In genomic region chr10:35070521-35070920, GRCh38 we compare ENCODE assay signal across 13 cellular contexts. TPM values are rescaled to one million over a fixed set of nuclear protein-coding genes. Genes with fewer than 3 reads are reported as not detected.
DNase-seq lines count a peak whose midpoint lies in the region; ATAC-seq lines count a peak whose summit lies in the region.
"Had no signal": no experiment of that assay in that cellular context is flagged by ENCODE, and none has a peak within 500 bp of the region (broad histone marks: within the 10 kb centered on the region; RNA-seq: fewer than 3 reads in every experiment).

No MANE protein-coding gene starts in this region.

- peaks cover 11% of the 10 kb centered on the region for H3K4me1 Mint-ChIP-seq in activated CD4-positive, alpha-beta T cell treated with anti-CD3 and anti-CD28 coated beads for 36 hours
- peaks cover 4% of the 10 kb centered on the region for H3K4me1 Mint-ChIP-seq in activated naive CD8-positive, alpha-beta T cell treated with anti-CD3 and anti-CD28 coated beads, Interleukin-2, amount 10 ng/mL, durations not matched to agents 7 days and 5 days
- H3K4me1 Mint-ChIP-seq in activated naive CD8-positive, alpha-beta T cell treated with anti-CD3 and anti-CD28 coated beads for 36 hours: peaks cover 11% of the 10 kb centered on the region
- peaks cover 17% of the 10 kb centered on the region for H3K4me1 Mint-ChIP-seq in central memory CD8-positive, alpha-beta T cell

- CTCF ChIA-PET in activated CD4-positive, alpha-beta T cell treated with anti-CD3 and anti-CD28 coated beads for 36 hours (lab: Charles Lee): interaction anchor here (1.1 kb wide), 1 partner anchor 10 kb away, joined by 4 read pairs; no protein-coding TSS in a partner anchor

- H3K27ac Mint-ChIP-seq in activated CD4-positive, alpha-beta T cell treated with anti-CD3 and anti-CD28 coated beads for 36 hours: peak overlapping the region; percentile 21
- H3K27ac Mint-ChIP-seq in activated naive CD8-positive, alpha-beta T cell treated with anti-CD3 and anti-CD28 coated beads, Interleukin-2, amount 10 ng/mL, durations not matched to agents 7 days and 5 days: peak overlapping the region; percentile 65
- H3K27ac Mint-ChIP-seq in activated naive CD8-positive, alpha-beta T cell treated with anti-CD3 and anti-CD28 coated beads for 36 hours: no peak overlapping the region
- peak overlapping the region; percentile 58 for H3K27ac Mint-ChIP-seq in central memory CD8-positive, alpha-beta T cell (ENCODE audit: low read depth)

- no peaks in the 10 kb centered on the region for H3K9me3 Mint-ChIP-seq in activated CD4-positive, alpha-beta T cell treated with anti-CD3 and anti-CD28 coated beads for 36 hours (ENCODE audit: low read depth)
- H3K9me3 Mint-ChIP-seq in activated naive CD8-positive, alpha-beta T cell treated with anti-CD3 and anti-CD28 coated beads, Interleukin-2, amount 10 ng/mL, durations not matched to agents 7 days and 5 days: no peaks in the 10 kb centered on the region
- no peaks in the 10 kb centered on the region for H3K9me3 Mint-ChIP-seq in activated naive CD8-positive, alpha-beta T cell treated with anti-CD3 and anti-CD28 coated beads for 36 hours
- no peaks in the 10 kb centered on the region for H3K9me3 Mint-ChIP-seq in central memory CD8-positive, alpha-beta T cell

- POLR2A ChIA-PET in activated CD4-positive, alpha-beta T cell treated with anti-CD3 and anti-CD28 coated beads for 36 hours (lab: Charles Lee): no interaction called here
- POLR2A ChIA-PET in activated naive CD8-positive, alpha-beta T cell treated with anti-CD3 and anti-CD28 coated beads, Interleukin-2, amount 10 ng/mL, durations not matched to agents 7 days and 5 days (lab: Charles Lee): no interaction called here

- no peak for DNase-seq in activated CD4-positive, alpha-beta T cell treated with anti-CD3 and anti-CD28 coated beads for 36 hours
- DNase-seq in activated CD4-positive, alpha-beta T cell treated with anti-CD3 and anti-CD28 coated beads for 4 hours: no peak
- no peak for DNase-seq in activated naive CD8-positive, alpha-beta T cell treated with anti-CD3 and anti-CD28 coated beads, Interleukin-2, amount 10 ng/mL, durations not matched to agents 7 days and 5 days
- DNase-seq in activated naive CD8-positive, alpha-beta T cell treated with anti-CD3 and anti-CD28 coated beads for 36 hours: no peak
- DNase-seq in central memory CD8-positive, alpha-beta T cell (ENCODE audit: low spot score in 2 of 2): no peak
- DNase-seq in kidney tubule cell (ENCODE audit: low spot score): no peak
- no peak for DNase-seq in D341Med (ENCODE audit: low spot score)
- no peak for DNase-seq in ecto neural progenitor cell (ENCODE audit: low spot score)
- DNase-seq: Calu3, DMS79, GM23248, IMR-90 had no signal

- ATAC-seq in activated CD4-positive, alpha-beta T cell treated with anti-CD3 and anti-CD28 coated beads for 36 hours: no peak
- ATAC-seq in activated naive CD8-positive, alpha-beta T cell treated with anti-CD3 and anti-CD28 coated beads, Interleukin-2, amount 10 ng/mL, durations not matched to agents 7 days and 5 days (ENCODE audit: low read depth): no peak
- no peak for ATAC-seq in central memory CD8-positive, alpha-beta T cell (replicated peaks; ENCODE audit: extremely low read depth, poor library complexity, severe bottlenecking)

- H3K36me3 Mint-ChIP-seq in activated CD4-positive, alpha-beta T cell treated with anti-CD3 and anti-CD28 coated beads for 36 hours (ENCODE audit: low read depth): peaks cover 15% of the 10 kb centered on the region
- H3K36me3 Mint-ChIP-seq in activated naive CD8-positive, alpha-beta T cell treated with anti-CD3 and anti-CD28 coated beads, Interleukin-2, amount 10 ng/mL, durations not matched to agents 7 days and 5 days: peaks cover 26% of the 10 kb centered on the region
- H3K36me3 Mint-ChIP-seq in activated naive CD8-positive, alpha-beta T cell treated with anti-CD3 and anti-CD28 coated beads for 36 hours: peaks cover 17% of the 10 kb centered on the region
- peaks cover 36% of the 10 kb centered on the region for H3K36me3 Mint-ChIP-seq in central memory CD8-positive, alpha-beta T cell (ENCODE audit: insufficient read depth)

- intact Hi-C loops in activated CD4-positive, alpha-beta T cell treated with anti-CD3 and anti-CD28 coated beads for 36 hours (cut with DNase I, micrococcal nuclease): no loop called here

- H3K4me3 Mint-ChIP-seq in activated CD4-positive, alpha-beta T cell treated with anti-CD3 and anti-CD28 coated beads for 36 hours: no peak overlapping the region
- H3K4me3 Mint-ChIP-seq in activated naive CD8-positive, alpha-beta T cell treated with anti-CD3 and anti-CD28 coated beads, Interleukin-2, amount 10 ng/mL, durations not matched to agents 7 days and 5 days: no peak overlapping the region
- no peak overlapping the region for H3K4me3 Mint-ChIP-seq in activated naive CD8-positive, alpha-beta T cell treated with anti-CD3 and anti-CD28 coated beads for 36 hours
- no peak overlapping the region for H3K4me3 Mint-ChIP-seq in central memory CD8-positive, alpha-beta T cell
- H3K4me3 Mint-ChIP-seq: CD14-positive monocyte had no signal

- H3K27me3 Mint-ChIP-seq in activated CD4-positive, alpha-beta T cell treated with anti-CD3 and anti-CD28 coated beads for 36 hours: no peaks in the 10 kb centered on the region
- no peaks in the 10 kb centered on the region for H3K27me3 Mint-ChIP-seq in activated naive CD8-positive, alpha-beta T cell treated with anti-CD3 and anti-CD28 coated beads, Interleukin-2, amount 10 ng/mL, durations not matched to agents 7 days and 5 days
- H3K27me3 Mint-ChIP-seq in activated naive CD8-positive, alpha-beta T cell treated with anti-CD3 and anti-CD28 coated beads for 36 hours: no peaks in the 10 kb centered on the region
- H3K27me3 Mint-ChIP-seq in central memory CD8-positive, alpha-beta T cell: no peaks in the 10 kb centered on the region

RNA-seq across cellular contexts. Expression of gene CUL2, which starts 19.6 kb away (rescaled TPM):
- 10 to 100 TPM; 42.7 to 45.3 TPM for total RNA-seq in activated CD4-positive, alpha-beta T cell treated with anti-CD3 and anti-CD28 coated beads for 36 hours
- total RNA-seq in activated naive CD8-positive, alpha-beta T cell treated with anti-CD3 and anti-CD28 coated beads, Interleukin-2, amount 10 ng/mL, durations not matched to agents 7 days and 5 days: 10 to 100 TPM; 35.4 to 37.1 TPM
- 10 to 100 TPM; 50.6 to 51.5 TPM for total RNA-seq in activated naive CD8-positive, alpha-beta T cell treated with anti-CD3 and anti-CD28 coated beads for 36 hours

RNA-seq across cellular contexts. Expression of gene CREM, which starts 56.1 kb away (rescaled TPM):
- total RNA-seq in activated CD4-positive, alpha-beta T cell treated with anti-CD3 and anti-CD28 coated beads for 36 hours: 100 to 1,000 TPM; 106 to 126 TPM
- 10 to 100 TPM; 78.6 to 86.5 TPM for total RNA-seq in activated naive CD8-positive, alpha-beta T cell treated with anti-CD3 and anti-CD28 coated beads, Interleukin-2, amount 10 ng/mL, durations not matched to agents 7 days and 5 days
- total RNA-seq in activated naive CD8-positive, alpha-beta T cell treated with anti-CD3 and anti-CD28 coated beads for 36 hours: 100 to 1,000 TPM; 143 to 156 TPM
